ENCODE assay signal across 1 cellular context in the genomic region with DNA sequence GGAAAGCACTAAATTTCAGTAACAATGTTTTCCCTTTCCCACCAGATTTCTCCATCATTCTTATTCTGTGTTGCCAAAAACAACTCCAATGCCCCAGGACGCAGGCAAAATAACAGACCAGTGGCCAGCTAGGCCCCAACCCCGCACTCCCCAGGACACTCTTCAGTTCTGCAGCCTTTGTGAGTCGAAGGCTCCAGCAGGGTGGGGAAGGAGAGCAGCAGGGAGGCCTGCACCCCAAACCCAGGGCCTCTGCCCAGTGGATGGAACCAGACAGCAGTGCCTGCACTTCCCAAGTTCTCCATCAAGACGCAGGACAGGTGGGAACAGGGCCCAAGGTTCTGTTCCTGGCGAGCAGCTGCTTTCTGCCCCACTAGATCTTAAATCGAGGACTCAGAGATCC.
TF ChIP-seq lines count a peak whose summit lies in the region.

No MANE protein-coding gene starts in this region.

TF ChIP-seq in HepG2, 621 proteins besides CTCF, POLR2A, EP300 and RAD21 (continued from another document):
- TF ChIP-seq, protein P1, sequence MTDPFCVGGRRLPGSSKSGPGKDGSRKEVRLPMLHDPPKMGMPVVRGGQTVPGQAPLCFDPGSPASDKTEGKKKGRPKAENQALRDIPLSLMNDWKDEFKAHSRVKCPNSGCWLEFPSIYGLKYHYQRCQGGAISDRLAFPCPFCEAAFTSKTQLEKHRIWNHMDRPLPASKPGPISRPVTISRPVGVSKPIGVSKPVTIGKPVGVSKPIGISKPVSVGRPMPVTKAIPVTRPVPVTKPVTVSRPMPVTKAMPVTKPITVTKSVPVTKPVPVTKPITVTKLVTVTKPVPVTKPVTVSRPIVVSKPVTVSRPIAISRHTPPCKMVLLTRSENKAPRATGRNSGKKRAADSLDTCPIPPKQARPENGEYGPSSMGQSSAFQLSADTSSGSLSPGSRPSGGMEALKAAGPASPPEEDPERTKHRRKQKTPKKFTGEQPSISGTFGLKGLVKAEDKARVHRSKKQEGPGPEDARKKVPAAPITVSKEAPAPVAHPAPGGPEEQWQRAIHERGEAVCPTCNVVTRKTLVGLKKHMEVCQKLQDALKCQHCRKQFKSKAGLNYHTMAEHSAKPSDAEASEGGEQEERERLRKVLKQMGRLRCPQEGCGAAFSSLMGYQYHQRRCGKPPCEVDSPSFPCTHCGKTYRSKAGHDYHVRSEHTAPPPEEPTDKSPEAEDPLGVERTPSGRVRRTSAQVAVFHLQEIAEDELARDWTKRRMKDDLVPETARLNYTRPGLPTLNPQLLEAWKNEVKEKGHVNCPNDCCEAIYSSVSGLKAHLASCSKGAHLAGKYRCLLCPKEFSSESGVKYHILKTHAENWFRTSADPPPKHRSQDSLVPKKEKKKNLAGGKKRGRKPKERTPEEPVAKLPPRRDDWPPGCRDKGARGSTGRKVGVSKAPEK (CRISPR knock-in tag; IDR thresholded peaks at IDR 0.05; ENCODE audit: borderline replicate concordance), result no peak
- TF ChIP-seq PCBP1 (IDR thresholded peaks at IDR 0.05; ENCODE audit: borderline replicate concordance, low read depth, low read length) (no peak), ZNF572 (CRISPR knock-in tag; IDR thresholded peaks at IDR 0.05) (no peak), ZNF772 (CRISPR knock-in tag; IDR thresholded peaks at IDR 0.05) (no peak), PHF21A (CRISPR knock-in tag; IDR thresholded peaks at IDR 0.05) (no peak), ZNF276 (CRISPR knock-in tag; IDR thresholded peaks at IDR 0.05; ENCODE audit: low read depth) (no peak), SRY (CRISPR knock-in tag; IDR thresholded peaks at IDR 0.05) (no peak), BCL6 (CRISPR knock-in tag; IDR thresholded peaks at IDR 0.05) (no peak), CREB1 (IDR thresholded peaks at IDR 0.05) (no peak), CREB1 (CRISPR knock-in tag; IDR thresholded peaks at IDR 0.05) (no peak), ZSCAN30 (CRISPR knock-in tag; IDR thresholded peaks at IDR 0.05) (no peak), SIX4 (CRISPR knock-in tag; IDR thresholded peaks at IDR 0.05) (no peak), SSRP1 (CRISPR knock-in tag; IDR thresholded peaks at IDR 0.05) (no peak), HIC2 (CRISPR knock-in tag; IDR thresholded peaks at IDR 0.05; ENCODE audit: low read depth) (no peak)
TF ChIP-seq in HepG2: peak in this region for 0.
